ENCODE assay signal across 7 cellular contexts in the genomic region with DNA sequence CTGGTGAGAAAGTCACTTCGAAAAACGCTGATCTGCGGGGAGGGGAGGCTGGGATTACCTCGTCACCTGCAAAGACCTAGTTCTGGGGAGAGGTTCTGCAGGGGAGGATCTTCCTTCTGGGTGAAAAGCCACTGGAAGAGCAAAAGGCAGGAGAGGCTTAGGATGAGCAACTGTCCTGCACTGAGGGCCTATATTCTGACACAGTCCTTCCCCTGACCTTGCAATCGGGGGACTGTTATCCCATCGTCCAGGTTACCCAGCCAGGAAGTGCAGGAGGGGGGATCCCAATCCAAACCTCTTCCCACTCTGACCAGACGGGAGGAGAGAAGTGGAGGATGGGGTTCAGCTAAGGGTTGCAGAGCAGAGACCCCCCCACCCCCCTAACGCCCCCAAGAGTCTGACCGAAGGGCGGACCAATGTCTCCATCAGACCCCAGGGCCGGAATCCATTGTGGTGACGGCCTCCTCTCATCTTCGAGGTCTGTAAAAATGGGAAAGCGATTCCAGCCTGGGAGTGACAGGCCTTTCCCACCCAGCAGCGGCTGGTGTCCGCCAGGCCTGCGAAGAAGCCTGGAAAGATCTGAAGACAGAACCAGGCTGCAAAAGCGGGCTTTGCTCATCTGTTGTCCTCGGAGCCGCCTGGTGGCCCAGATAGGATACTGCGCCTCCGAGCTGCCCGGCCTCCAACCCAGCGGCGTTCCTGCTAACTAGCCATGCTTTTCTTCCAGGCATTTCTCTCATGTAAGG. TPM values are rescaled to one million over a fixed set of nuclear protein-coding genes. Genes with fewer than 3 reads are reported as not detected.
DNase-seq lines count a peak whose midpoint lies in the region; ATAC-seq and TF ChIP-seq lines count a peak whose summit lies in the region.

No MANE protein-coding gene starts in this region.

- peaks cover 50% of the 10 kb centered on the region for H3F3A ChIP-seq in neural progenitor cell (ENCODE audit: low read depth)

- H3K4me2 ChIP-seq in KMS-11 (peak overlapping the region; percentile 38; the same call in 1 of the 2 replicates), neural progenitor cell (peak overlapping the region; percentile 91)

- TF ChIP-seq CTCF in GM13976 (IDR thresholded peaks at IDR 0.05; ENCODE audit: borderline replicate concordance, control extremely low read depth, extremely low read depth, insufficient read depth, missing control alignments) (peak; percentile 97), KMS-11 (conservative IDR thresholded peaks at IDR 0.05; ENCODE audit: low read depth, low read length) (peak; percentile 88), foreskin keratinocyte (conservative IDR thresholded peaks at IDR 0.05) (peak; percentile 98), neural progenitor cell (IDR thresholded peaks at IDR 0.05) (peak; percentile 91)

- peaks cover 15% of the 10 kb centered on the region for H3K27me3 ChIP-seq in KMS-11 (ENCODE audit: insufficient read depth, low read depth)
- peaks cover 5% of the 10 kb centered on the region for H3K27me3 ChIP-seq in SJSA1 (replicated peaks)
- peaks cover 13% of the 10 kb centered on the region for H3K27me3 ChIP-seq in foreskin keratinocyte
- H3K27me3 ChIP-seq in neural progenitor cell, result peaks cover 18% of the 10 kb centered on the region
- H3K27me3 ChIP-seq in subcutaneous abdominal adipose tissue (ENCODE audit: control insufficient read depth in 5 of 5, insufficient read depth in 4 of 5, low read length in 5 of 5), result no peaks in the 10 kb centered on the region

- no peaks in the 10 kb centered on the region for H3K36me3 Mint-ChIP-seq in neural progenitor cell

- peak; percentile 52 for ATAC-seq in foreskin keratinocyte

- H3K9ac ChIP-seq in KMS-11, result no peak overlapping the region
- no peak overlapping the region for H3K9ac ChIP-seq in neural progenitor cell
- peak overlapping the region; percentile 35 to 92 (median 80) for H3K9ac ChIP-seq in subcutaneous abdominal adipose tissue (ENCODE audit: low read length in 5 of 5)

- no peak overlapping the region for H3K27ac Mint-ChIP-seq in neural progenitor cell

- H3K9me3 ChIP-seq in SJSA1 (replicated peaks) (no peaks in the 10 kb centered on the region), neural progenitor cell (ENCODE audit: low read depth) (no peaks in the 10 kb centered on the region), subcutaneous abdominal adipose tissue (ENCODE audit: control insufficient read depth in 5 of 5, low read length in 5 of 5) (no peaks in the 10 kb centered on the region)

- H3K27ac ChIP-seq in KMS-11 (no peak overlapping the region), SJSA1 (no peak overlapping the region), foreskin keratinocyte (peak overlapping the region; percentile 37), neural progenitor cell (no peak overlapping the region), subcutaneous abdominal adipose tissue (ENCODE audit: low read depth, low read length) (peak overlapping the region; percentile 99)

- H3K79me2 ChIP-seq in KMS-11 (ENCODE audit: insufficient read depth, low read depth) (no peaks in the 10 kb centered on the region), neural progenitor cell (ENCODE audit: low read depth) (peaks cover 4% of the 10 kb centered on the region)

- peaks cover 53% of the 10 kb centered on the region for H3K4me1 Mint-ChIP-seq in neural progenitor cell

- peaks cover 34% of the 10 kb centered on the region for H3K27me3 Mint-ChIP-seq in neural progenitor cell (ENCODE audit: insufficient read depth, low read depth)

- no peaks in the 10 kb centered on the region for H4K20me1 ChIP-seq in KMS-11 (ENCODE audit: insufficient read depth)
- H4K20me1 ChIP-seq in neural progenitor cell (ENCODE audit: low read depth), result peaks cover 16% of the 10 kb centered on the region

- in situ Hi-C loops in GM13976 (cut with MboI; ENCODE audit: low sequenced_read_pairs, unreplicated experiment), result loop anchor here (25.0 kb wide), 2 partner anchors 307 to 507 kb away; no protein-coding TSS in a partner anchor

- DNase-seq in GM13976 (ENCODE audit: low spot score) (peak; percentile 87), SJSA1 (ENCODE audit: low read depth in 1 of 2, low spot score in 2 of 2) (peak; percentile 62 to 84), foreskin keratinocyte (peak in 1 of 2 donors; percentile 62), neural progenitor cell (ENCODE audit: low spot score) (peak; percentile 93)
- DNase-seq in activated gamma-delta T cell treated with anti-CD3 and anti-CD28 coated beads, Interleukin-2, amount 50 U/mL, for 16 hours (ENCODE audit: low read depth), result peak; percentile 62

- no peaks in the 10 kb centered on the region for H3K9me3 Mint-ChIP-seq in neural progenitor cell

- peak overlapping the region; percentile 95 for H3K4me3 Mint-ChIP-seq in neural progenitor cell

- H3K4me3 ChIP-seq in KMS-11 (IDR thresholded peaks at IDR 0.05; ENCODE audit: insufficient read depth, low read depth, low read length) (no peak overlapping the region), SJSA1 (no peak overlapping the region), neural progenitor cell (peak overlapping the region; percentile 94), subcutaneous abdominal adipose tissue (ENCODE audit: low read depth in 1 of 5, low read length in 5 of 5) (peak overlapping the region; percentile 85 to 95 (median 90))

- H3K36me3 ChIP-seq in KMS-11 (ENCODE audit: insufficient read depth) (no peaks in the 10 kb centered on the region), SJSA1 (no peaks in the 10 kb centered on the region), neural progenitor cell (no peaks in the 10 kb centered on the region), subcutaneous abdominal adipose tissue (ENCODE audit: control insufficient read depth in 5 of 5, insufficient read depth in 5 of 5, low read length in 5 of 5) (no peaks in the 10 kb centered on the region)

- H2AFZ ChIP-seq in KMS-11 (ENCODE audit: low read depth) (peak overlapping the region; percentile 54; the same call in 1 of the 2 replicates), neural progenitor cell (replicated peaks) (peak overlapping the region; percentile 98)

- peaks cover 18% of the 10 kb centered on the region for H3K4me1 ChIP-seq in KMS-11 (ENCODE audit: low read depth, poor library complexity, severe bottlenecking)
- peaks cover 49% of the 10 kb centered on the region for H3K4me1 ChIP-seq in SJSA1 (replicated peaks)
- no peaks in the 10 kb centered on the region for H3K4me1 ChIP-seq in foreskin keratinocyte
- H3K4me1 ChIP-seq in neural progenitor cell, result peaks cover 29% of the 10 kb centered on the region
- peaks cover 26 to 76% (median 60%) of the 10 kb centered on the region in 5 donors for H3K4me1 ChIP-seq in subcutaneous abdominal adipose tissue (ENCODE audit: control insufficient read depth in 5 of 5, insufficient read depth in 5 of 5, low read length in 5 of 5)

RNA-seq across cellular contexts. Expression of gene DHRS3, which starts 1.6 kb away (rescaled TPM):
- total RNA-seq in SJSA1 (2014; rRNA removed; shearing (Covaris generic)), result 0.76 and 0.88 TPM in 2 replicates
- total RNA-seq in foreskin keratinocyte (2.6 and 6.4 TPM in 2 replicates), neural progenitor cell (ENCODE audit: low replicate concordance) (2.5 and 4.3 TPM in 2 replicates)
- polyA plus RNA-seq in foreskin keratinocyte, result 3.2 and 7.0 TPM in 2 replicates

RNA-seq across cellular contexts. Expression of gene AADACL4, which starts 24.3 kb away (rescaled TPM):
- total RNA-seq in SJSA1 (2014; rRNA removed; shearing (Covaris generic)), result not detected in 2 replicates
- total RNA-seq in foreskin keratinocyte (not detected in 2 replicates), neural progenitor cell (ENCODE audit: low replicate concordance) (not detected in 2 replicates)
- not detected in 2 replicates for polyA plus RNA-seq in foreskin keratinocyte

Comparison
In these comparisons a context has a peak if more than half of its experiments do, and no peak if none do; other contexts are left out.
1. H3K27ac ChIP-seq: peak in foreskin keratinocyte (single experiment) and subcutaneous abdominal adipose tissue (single experiment); none in KMS-11 (single experiment), SJSA1 (single experiment) and neural progenitor cell (single experiment).
2. H3K4me3 ChIP-seq: peak in neural progenitor cell (single experiment) and subcutaneous abdominal adipose tissue (5 of 5); none in KMS-11 (single experiment) and SJSA1 (single experiment).
3. H3K9ac ChIP-seq: peak in subcutaneous abdominal adipose tissue (5 of 5); none in KMS-11 (single experiment) and neural progenitor cell (single experiment).
4. Peak in every context shown above with its lines, with median percentiles within 50 percentile points of each other: CTCF ChIP-seq.